Comparison of ENCODE assay signal across 23 cellular contexts in the genomic region with DNA sequence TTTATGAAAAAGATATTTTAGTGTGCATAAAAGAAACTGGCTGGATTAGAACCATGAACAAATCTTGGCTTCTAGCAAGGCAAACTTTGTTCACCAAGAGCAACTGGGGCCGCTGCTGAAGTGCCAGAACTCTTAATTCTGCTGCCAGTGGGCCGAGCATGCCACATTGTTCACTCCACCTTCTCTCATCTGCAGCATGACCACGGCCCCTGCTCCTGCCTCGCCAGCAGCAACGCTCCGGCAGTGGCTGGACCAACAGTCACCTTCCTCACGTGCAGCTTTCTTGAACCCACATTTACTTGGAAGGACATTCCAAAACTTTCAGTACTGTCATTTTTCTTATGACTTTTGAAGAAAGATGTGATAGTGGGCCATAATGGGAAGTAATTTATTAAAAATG.
"Had no signal": no experiment of that assay in that cellular context is flagged by ENCODE, and none has a peak within 500 bp of the region (broad histone marks: within the 10 kb centered on the region; RNA-seq: fewer than 3 reads in every experiment).

No MANE protein-coding gene starts in this region.

- H3K36me3 Mint-ChIP-seq: naive thymus-derived CD8-positive, alpha-beta T cell; neural progenitor cell; stimulated activated effector memory CD8-positive, alpha-beta T cell treated with anti-CD3 and anti-CD28 coated beads, Interleukin-12 subunit alpha, Interleukin-12 subunit beta, amount 100 ng/mL, for 72 hours had no signal

- H3K36me3 ChIP-seq: esophagus muscularis mucosa, gastroesophageal sphincter, heart left ventricle, left lung, neural progenitor cell, ovary, sigmoid colon, stomach, thyroid gland had no signal

- H3K4me3 ChIP-seq: esophagus muscularis mucosa, gastroesophageal sphincter, heart left ventricle, hepatocyte, left lung, neural progenitor cell, ovary, psoas muscle, sigmoid colon, stomach, thyroid gland had no signal

- H3K9me3 ChIP-seq: esophagus muscularis mucosa, gastroesophageal sphincter, heart left ventricle, left lung, ovary, psoas muscle, sigmoid colon, stomach, thyroid gland had no signal

- H3K9me3 Mint-ChIP-seq: neural progenitor cell had no signal

- H3K4me3 Mint-ChIP-seq: naive thymus-derived CD8-positive, alpha-beta T cell; neural progenitor cell; stimulated activated effector memory CD8-positive, alpha-beta T cell treated with anti-CD3 and anti-CD28 coated beads, Interleukin-12 subunit alpha, Interleukin-12 subunit beta, amount 100 ng/mL, for 72 hours had no signal

- H2AFZ ChIP-seq: hepatocyte had no signal

- DNase-seq: cerebellar nuclear complex; effector CD8-positive, alpha-beta T cell; foreskin keratinocyte; left cardiac atrium; naive thymus-derived CD8-positive, alpha-beta T cell; nucleus accumbens; ovary; posterior cingulate gyrus; psoas muscle; sigmoid colon; stimulated activated CD4-positive, alpha-beta T cell treated with anti-CD3 and anti-CD28 coated beads, Interleukin-2, amount 100 ng/mL, for 24 hours; stimulated activated CD4-positive, alpha-beta T cell treated with anti-CD3 and anti-CD28 coated beads, Interleukin-4, amount 100 ng/mL, for 24 hours; stimulated activated naive CD4-positive, alpha-beta T cell treated with Interleukin-2 at 50 U/mL for 16 hours; stomach; thyroid gland; trophoblast cell had no signal

- H3K27ac Mint-ChIP-seq: naive thymus-derived CD8-positive, alpha-beta T cell; neural progenitor cell; stimulated activated effector memory CD8-positive, alpha-beta T cell treated with anti-CD3 and anti-CD28 coated beads, Interleukin-12 subunit alpha, Interleukin-12 subunit beta, amount 100 ng/mL, for 72 hours had no signal

- H3K27me3 ChIP-seq: foreskin keratinocyte, heart left ventricle, hepatocyte, left lung, neural progenitor cell, ovary, sigmoid colon, stomach, thyroid gland had no signal

- H3K27ac ChIP-seq: esophagus muscularis mucosa, foreskin keratinocyte, gastroesophageal sphincter, heart left ventricle, hepatocyte, left lung, neural progenitor cell, ovary, psoas muscle, stomach, thyroid gland had no signal

- H3K9ac ChIP-seq: neural progenitor cell had no signal

- H3K4me1 Mint-ChIP-seq: naive thymus-derived CD8-positive, alpha-beta T cell; stimulated activated effector memory CD8-positive, alpha-beta T cell treated with anti-CD3 and anti-CD28 coated beads, Interleukin-12 subunit alpha, Interleukin-12 subunit beta, amount 100 ng/mL, for 72 hours had no signal

- ATAC-seq: foreskin keratinocyte; gastroesophageal sphincter; heart left ventricle; left lung; naive thymus-derived CD8-positive, alpha-beta T cell; psoas muscle; stimulated activated effector memory CD8-positive, alpha-beta T cell treated with anti-CD3 and anti-CD28 coated beads, Interleukin-12 subunit alpha, Interleukin-12 subunit beta, amount 100 ng/mL, for 72 hours had no signal

- H3K4me1 ChIP-seq: foreskin keratinocyte, left lung, psoas muscle had no signal

- H3K79me2 ChIP-seq: hepatocyte had no signal

- H3K4me2 ChIP-seq: hepatocyte, neural progenitor cell had no signal
